In genomic region chr9:106877345-106877744, GRCh38 we compare ENCODE assay signal across 25 cellular contexts. TPM values are rescaled to one million over a fixed set of nuclear protein-coding genes. Genes with fewer than 3 reads are reported as not detected.
DNase-seq lines count a peak whose midpoint lies in the region; ATAC-seq and TF ChIP-seq lines count a peak whose summit lies in the region.
"Had no signal": no experiment of that assay in that cellular context is flagged by ENCODE, and none has a peak within 500 bp of the region (broad histone marks: within the 10 kb centered on the region; RNA-seq: fewer than 3 reads in every experiment).

No MANE protein-coding gene starts in this region.

- H3K27ac Mint-ChIP-seq in Calu3 (ENCODE audit: unreplicated experiment), result no peak overlapping the region
- H3K27ac Mint-ChIP-seq: CD4-positive, alpha-beta memory T cell had no signal

- CTCF ChIA-PET in Calu3 (lab: Charles Lee), result interaction anchor here (0.6 kb wide), 1 partner anchor 257 kb away, joined by 5 read pairs; no protein-coding TSS in a partner anchor

- H3K4me1 Mint-ChIP-seq in Calu3 (ENCODE audit: low read depth, unreplicated experiment), result peaks cover 35% of the 10 kb centered on the region
- H3K4me1 Mint-ChIP-seq: CD4-positive, alpha-beta memory T cell had no signal

- 94 to 98% (median 97%) methylated on average over 5 to 6 of the region's 6 CpGs for WGBS in adrenal gland, 4 donors
- WGBS in spleen, 5 donors, result 88 to 97% (median 93%) methylated on average over 6 of the region's 6 CpGs

- H3K27ac ChIP-seq in right atrium auricular region (peak overlapping the region in 1 of 2 donors; percentile 61), adrenal gland (peak overlapping the region in 4 of 5 donors; percentile 63 to 88 (median 76)), parathyroid adenoma (peak overlapping the region; percentile 87), spleen (peak overlapping the region in 7 of 8 donors; percentile 51 to 88 (median 73))
- H3K27ac ChIP-seq: 22Rv1; BLaER1 treated with 17β-estradiol and CSF1 and Interleukin-3, amounts not matched to agents 10 nM and 100 nM; RWPE1; SJCRH30 had no signal

- no peaks in the 10 kb centered on the region for H3K9me3 ChIP-seq in right atrium auricular region
- H3K9me3 ChIP-seq in adrenal gland (replicated peaks in 1 of 3), result no peaks in the 10 kb centered on the region
- no peaks in the 10 kb centered on the region for H3K9me3 ChIP-seq in parathyroid adenoma (ENCODE audit: control insufficient read depth, low read length)
- H3K9me3 ChIP-seq in spleen, result no peaks in the 10 kb centered on the region
- H3K9me3 ChIP-seq: Caco-2, SJCRH30 had no signal

- H3K4me1 ChIP-seq in right atrium auricular region (peaks cover 0 to 72% of the 10 kb centered on the region in 2 donors), adrenal gland (replicated peaks in 1 of 2) (peaks cover 31 to 76% of the 10 kb centered on the region in 2 donors), parathyroid adenoma (peaks cover 44% of the 10 kb centered on the region), spleen (peaks cover 0 to 36% (median 10%) of the 10 kb centered on the region in 6 donors)

- intact Hi-C loops in Right ventricle myocardium inferior (cut with DNase I), result no loop called here
- intact Hi-C loops in adrenal gland (cut with DNase I), result no loop called here
- intact Hi-C loops in spleen (cut with DNase I; ENCODE audit: low total_unique reads), result no loop called here
- intact Hi-C loops in Calu3 (cut with micrococcal nuclease; ENCODE audit: unreplicated experiment), result no loop called here
- intact Hi-C loops in sciatic nerve (cut with DNase I), result no loop called here

- no peaks in the 10 kb centered on the region for H3K27me3 Mint-ChIP-seq in Calu3 (ENCODE audit: unreplicated experiment)
- H3K27me3 Mint-ChIP-seq: CD4-positive, alpha-beta memory T cell had no signal

- TF ChIP-seq POLR2A in adrenal gland (IDR thresholded peaks at IDR 0.05) (no peak), spleen (IDR thresholded peaks at IDR 0.05) (no peak)

- H3K27me3 ChIP-seq in right atrium auricular region (no peaks in the 10 kb centered on the region), adrenal gland (no peaks in the 10 kb centered on the region), parathyroid adenoma (ENCODE audit: control insufficient read depth, insufficient read depth, low read length) (no peaks in the 10 kb centered on the region), spleen (replicated peaks in 1 of 7) (no peaks in the 10 kb centered on the region)
- H3K27me3 ChIP-seq: SJCRH30 had no signal

- DNase-seq in Right ventricle myocardium inferior (ENCODE audit: missing footprints), result peak; percentile 53
- no peak for DNase-seq in right atrium auricular region (ENCODE audit: low spot score)
- DNase-seq in adrenal gland, result no peak
- no peak for DNase-seq in spleen
- DNase-seq in Calu3, result no peak
- DNase-seq in sciatic nerve (ENCODE audit: low spot score), result no peak
- DNase-seq: ACHN; Caco-2; CD4-positive, alpha-beta memory T cell; DND-41; GOT3; Kasumi-1; NCI-H1048; NCI-H1417 treated with DMSO at 0.1 percent for 48 hours; NCI-H1930; NCI-H226; NCI-H510A treated with DMSO at 0.1 percent for 48 hours; NCI-H748 treated with DMSO at 0.1 percent for 48 hours; SJCRH30 had no signal

- H3K9ac ChIP-seq in parathyroid adenoma, result no peak overlapping the region
- H3K9ac ChIP-seq: BLaER1 treated with 17β-estradiol and CSF1 and Interleukin-3, amounts not matched to agents 10 nM and 100 nM had no signal

- no peak for TF ChIP-seq CTCF in right atrium auricular region (IDR thresholded peaks at IDR 0.05)
- TF ChIP-seq CTCF in adrenal gland (IDR thresholded peaks at IDR 0.05), result no peak
- no peak for TF ChIP-seq CTCF in parathyroid adenoma (IDR thresholded peaks at IDR 0.05)
- TF ChIP-seq CTCF in spleen (IDR thresholded peaks at IDR 0.05 in 8 of 11, conservative IDR thresholded peaks at IDR 0.05 in 3 of 11), result no peak
- TF ChIP-seq CTCF in Calu3 (IDR thresholded peaks at IDR 0.05; ENCODE audit: unreplicated experiment), result no peak

- no peak overlapping the region for H3K4me3 Mint-ChIP-seq in Calu3 (ENCODE audit: low read depth, unreplicated experiment)
- H3K4me3 Mint-ChIP-seq: CD4-positive, alpha-beta memory T cell had no signal

- H3K36me3 ChIP-seq in right atrium auricular region (no peaks in the 10 kb centered on the region), adrenal gland (replicated peaks in 1 of 2) (no peaks in the 10 kb centered on the region), parathyroid adenoma (ENCODE audit: control insufficient read depth, insufficient read depth, low read length) (no peaks in the 10 kb centered on the region), spleen (no peaks in the 10 kb centered on the region)
- H3K36me3 ChIP-seq: BLaER1 treated with 17β-estradiol and CSF1 and Interleukin-3, amounts not matched to agents 10 nM and 100 nM; SJCRH30 had no signal

- no TSS peak for BruUV-seq in Calu3 (replicated peaks; lab: Mats Ljungman, UMichigan)

- H3K4me2 ChIP-seq in parathyroid adenoma (ENCODE audit: low read length), result no peak overlapping the region
- H3K4me2 ChIP-seq: BLaER1 treated with 17β-estradiol and CSF1 and Interleukin-3, amounts not matched to agents 10 nM and 100 nM had no signal

- no peaks in the 10 kb centered on the region for H3K9me3 Mint-ChIP-seq in Calu3 (ENCODE audit: low read depth, unreplicated experiment)

- H3K4me3 ChIP-seq in right atrium auricular region (no peak overlapping the region), adrenal gland (no peak overlapping the region), parathyroid adenoma (ENCODE audit: low read depth, low read length) (no peak overlapping the region), spleen (no peak overlapping the region)
- H3K4me3 ChIP-seq: BLaER1 treated with 17β-estradiol and CSF1 and Interleukin-3, amounts not matched to agents 10 nM and 100 nM; GM12878; SJCRH30 had no signal

- H3K79me2 ChIP-seq in parathyroid adenoma, result peaks cover 22% of the 10 kb centered on the region

- no peaks in the 10 kb centered on the region for H3K36me3 Mint-ChIP-seq in Calu3 (ENCODE audit: insufficient read depth, unreplicated experiment)
- H3K36me3 Mint-ChIP-seq: CD4-positive, alpha-beta memory T cell had no signal

- H2AFZ ChIP-seq in parathyroid adenoma, result no peak overlapping the region

- ATAC-seq in Right ventricle myocardium inferior (no peak), GM19324 (IDR thresholded peaks at IDR 0.05; ENCODE audit: low FRiP score, unreplicated experiment) (no peak), sciatic nerve (no peak)
- ATAC-seq: GM12878 had no signal

RNA-seq across cellular contexts. Expression of gene ZNF462, which starts 14.4 kb away (rescaled TPM):
- 21.1 TPM for total RNA-seq in Right ventricle myocardium inferior
- total RNA-seq in right atrium auricular region, result 10 to 100 TPM; 20.9 to 30.5 TPM
- total RNA-seq in adrenal gland, result 10 to 100 TPM; 26.4 to 86.9 (median 49.2) TPM
- 10 to 100 TPM in 1 of 3 donors, 1 to 10 TPM in 2; 4.9 to 13.5 (median 7.3) TPM for polyA plus RNA-seq in adrenal gland
- total RNA-seq in spleen, result 10 to 100 TPM; 18.6 to 38.9 (median 22.9) TPM
- polyA plus RNA-seq in spleen, result 1 to 10 TPM in 1 of 3 donors, under 1 TPM in 2; 0.36 to 1.4 (median 0.70) TPM
- total RNA-seq in Calu3 (2022), result 37.3 and 48.0 TPM in 2 replicates
- 51.1 TPM for total RNA-seq in sciatic nerve
